Comparison of ENCODE assay signal across 8 cellular contexts in genomic region chr7:151275813-151276577, GRCh38. TPM values are rescaled to one million over a fixed set of nuclear protein-coding genes. Genes with fewer than 3 reads are reported as not detected.
DNase-seq lines count a peak whose midpoint lies in the region; ATAC-seq and TF ChIP-seq lines count a peak whose summit lies in the region.

No MANE protein-coding gene starts in this region.

- ATAC-seq in Right ventricle myocardium inferior (no peak), HG03439 (IDR thresholded peaks at IDR 0.05; ENCODE audit: unreplicated experiment) (no peak)
- ATAC-seq in activated T-helper 17 cell treated with anti-CD3 and anti-CD28 coated beads, Interleukin-2, amount 50 U/mL, for 72 hours (replicated peaks), result no peak

- peak overlapping the region; percentile 78 for H3K4me3 Mint-ChIP-seq in activated T-helper 17 cell treated with anti-CD3 and anti-CD28 coated beads, Interleukin-2, amount 50 U/mL, for 72 hours

- TF ChIP-seq POLR2A in vagina (IDR thresholded peaks at IDR 0.05), result no peak

- H3K4me3 ChIP-seq in left ventricle myocardium inferior, result peak overlapping the region; percentile 62
- H3K4me3 ChIP-seq in mesendoderm (ENCODE audit: low read length), result no peak overlapping the region
- H3K4me3 ChIP-seq in vagina, result peak overlapping the region; percentile 45 to 62

- TF ChIP-seq CTCF in left ventricle myocardium inferior (IDR thresholded peaks at IDR 0.05; ENCODE audit: borderline replicate concordance), result no peak
- no peak for TF ChIP-seq CTCF in vagina (IDR thresholded peaks at IDR 0.05)
- TF ChIP-seq CTCF in GM10266 (IDR thresholded peaks at IDR 0.05; ENCODE audit: control insufficient read depth, insufficient read depth, low read depth, missing control alignments), result no peak

- H3K18ac ChIP-seq in mesendoderm (ENCODE audit: low read length), result no peak overlapping the region

- H3K27ac ChIP-seq in left ventricle myocardium inferior (replicated peaks) (no peak overlapping the region), mesendoderm (ENCODE audit: low read depth, low read length) (no peak overlapping the region), vagina (peak overlapping the region; percentile 33)

- H3K27me3 Mint-ChIP-seq in activated T-helper 17 cell treated with anti-CD3 and anti-CD28 coated beads, Interleukin-2, amount 50 U/mL, for 72 hours, result peaks cover 11% of the 10 kb centered on the region

- H3K36me3 ChIP-seq in left ventricle myocardium inferior (no peaks in the 10 kb centered on the region), mesendoderm (ENCODE audit: control insufficient read depth, insufficient read depth, low read length) (no peaks in the 10 kb centered on the region), vagina (no peaks in the 10 kb centered on the region)

- no peak overlapping the region for H3K23ac ChIP-seq in mesendoderm (ENCODE audit: low read length)

- peaks cover 14% of the 10 kb centered on the region for H3K4me1 Mint-ChIP-seq in activated T-helper 17 cell treated with anti-CD3 and anti-CD28 coated beads, Interleukin-2, amount 50 U/mL, for 72 hours

- peaks cover 34% of the 10 kb centered on the region for H3K27me3 ChIP-seq in left ventricle myocardium inferior (ENCODE audit: low read depth)
- no peaks in the 10 kb centered on the region for H3K27me3 ChIP-seq in mesendoderm (ENCODE audit: insufficient read depth, low read length, poor library complexity)
- H3K27me3 ChIP-seq in vagina, result no peaks in the 10 kb centered on the region

- H3K4me1 ChIP-seq in left ventricle myocardium inferior, result peaks cover 23% of the 10 kb centered on the region
- H3K4me1 ChIP-seq in mesendoderm (ENCODE audit: control insufficient read depth, low read depth, low read length), result peaks cover 4% of the 10 kb centered on the region
- H3K4me1 ChIP-seq in vagina, result peaks cover 38% of the 10 kb centered on the region

- H4K8ac ChIP-seq in mesendoderm (ENCODE audit: low read depth, low read length), result no peak overlapping the region

- WGBS in mesendoderm (ENCODE audit: extremely low coverage, insufficient coverage, low lambda C conversion rate), result no CpG with 5 or more reads among the region's 10 CpGs

- H3K4ac ChIP-seq in mesendoderm (ENCODE audit: low read depth, low read length), result no peak overlapping the region

- no peaks in the 10 kb centered on the region for H3K79me1 ChIP-seq in mesendoderm (ENCODE audit: low read length)

- peak overlapping the region; percentile 5 for H2BK5ac ChIP-seq in mesendoderm (ENCODE audit: low read length)

- H3K56ac ChIP-seq in mesendoderm (ENCODE audit: low read length), result peak overlapping the region; percentile 67

- no peaks in the 10 kb centered on the region for H3K36me3 Mint-ChIP-seq in activated T-helper 17 cell treated with anti-CD3 and anti-CD28 coated beads, Interleukin-2, amount 50 U/mL, for 72 hours (ENCODE audit: low read depth)

- no peak overlapping the region for H2BK15ac ChIP-seq in mesendoderm (replicated peaks; ENCODE audit: low read depth)

- intact Hi-C loops in left ventricle myocardium inferior (cut with micrococcal nuclease) (no loop called here), Right ventricle myocardium inferior (cut with DNase I) (no loop called here), vagina (cut with DNase I) (no loop called here)

- H3K9ac ChIP-seq in mesendoderm (ENCODE audit: low read length), result no peak overlapping the region

- H3K4me2 ChIP-seq in mesendoderm (ENCODE audit: low read length), result no peak overlapping the region

- peak overlapping the region; percentile 27 for H2AK5ac ChIP-seq in mesendoderm (ENCODE audit: low read length)

- no peaks in the 10 kb centered on the region for H3K9me3 Mint-ChIP-seq in activated T-helper 17 cell treated with anti-CD3 and anti-CD28 coated beads, Interleukin-2, amount 50 U/mL, for 72 hours

- H3K9me3 ChIP-seq in left ventricle myocardium inferior (replicated peaks), result no peaks in the 10 kb centered on the region
- no peaks in the 10 kb centered on the region for H3K9me3 ChIP-seq in vagina

- DNase-seq in left ventricle myocardium inferior (no peak), Right ventricle myocardium inferior (ENCODE audit: missing footprints) (no peak), mesendoderm (peak; percentile 71), vagina (ENCODE audit: extremely low spot score in 2 of 2) (no peak), DMS79 (lab: John Stamatoyannopoulos, UW) (no peak), GM10266 (ENCODE audit: extremely low spot score) (no peak)

- no peak overlapping the region for H2BK120ac ChIP-seq in mesendoderm (ENCODE audit: low read depth, low read length)

- H4K5ac ChIP-seq in mesendoderm (ENCODE audit: low read length), result no peak overlapping the region

- H3K79me2 ChIP-seq in mesendoderm (ENCODE audit: control insufficient read depth, insufficient read depth, low read length), result no peaks in the 10 kb centered on the region

- H3K27ac Mint-ChIP-seq in activated T-helper 17 cell treated with anti-CD3 and anti-CD28 coated beads, Interleukin-2, amount 50 U/mL, for 72 hours, result peak overlapping the region; percentile 72

RNA-seq across cellular contexts. Expression of gene SMARCD3, which starts 27.5 kb away (rescaled TPM):
- total RNA-seq in left ventricle myocardium inferior, result 104 TPM
- total RNA-seq in Right ventricle myocardium inferior, result 110 TPM
- total RNA-seq in activated T-helper 17 cell treated with anti-CD3 and anti-CD28 coated beads, Interleukin-2, amount 50 U/mL, for 72 hours, result 10 to 100 TPM in 1 of 2 donors, 1 to 10 TPM in 1; 1.3 to 11.8 TPM
- polyA plus RNA-seq in mesendoderm (2013, experiment 1 of 2), result 7.4 TPM
- 5.9 TPM for polyA plus RNA-seq in mesendoderm (2013, experiment 2 of 2)
- total RNA-seq in vagina, result 39.8 TPM

RNA-seq across cellular contexts. Expression of gene CHPF2, which starts 43.7 kb away (rescaled TPM):
- total RNA-seq in left ventricle myocardium inferior (17.3 TPM), Right ventricle myocardium inferior (11.6 TPM), vagina (28.0 TPM)
- 10 to 100 TPM; 31.3 to 36.3 TPM for total RNA-seq in activated T-helper 17 cell treated with anti-CD3 and anti-CD28 coated beads, Interleukin-2, amount 50 U/mL, for 72 hours
- polyA plus RNA-seq in mesendoderm (2013, experiment 1 of 2), result 7.4 TPM
- 7.9 TPM for polyA plus RNA-seq in mesendoderm (2013, experiment 2 of 2)

RNA-seq across cellular contexts. Expression of gene ABCF2, which starts 49.0 kb away (rescaled TPM):
- total RNA-seq in left ventricle myocardium inferior, result 30.5 TPM
- 24.5 TPM for total RNA-seq in Right ventricle myocardium inferior
- total RNA-seq in activated T-helper 17 cell treated with anti-CD3 and anti-CD28 coated beads, Interleukin-2, amount 50 U/mL, for 72 hours, result 10 to 100 TPM; 26.9 to 55.2 TPM
- polyA plus RNA-seq in mesendoderm (2013, experiment 1 of 2), result 36.4 TPM
- 36.2 TPM for polyA plus RNA-seq in mesendoderm (2013, experiment 2 of 2)
- total RNA-seq in vagina, result 25.3 TPM
